10 cellular contexts compared by ENCODE assay signal in genomic region chr16:54228325-54228724, GRCh38. TPM values are rescaled to one million over a fixed set of nuclear protein-coding genes. Genes with fewer than 3 reads are reported as not detected.
"Had no signal": no experiment of that assay in that cellular context is flagged by ENCODE, and none has a peak within 500 bp of the region (broad histone marks: within the 10 kb centered on the region; RNA-seq: fewer than 3 reads in every experiment).

No MANE protein-coding gene starts in this region.

- H3K9ac ChIP-seq: KMS-11 had no signal

- FAIRE-seq: HepG2, HTR-8/SVneo, K562 had no signal

- H3K27ac ChIP-seq: HL-60, KMS-11 had no signal

- DNase-seq: IMR-90, KBM-7, KG1 had no signal

- H3K4me3 ChIP-seq: K562 had no signal

- H3K4me1 Mint-ChIP-seq: IgD-negative memory B cell had no signal

- H3K4me2 ChIP-seq: KMS-11 had no signal

- ATAC-seq: HepG2, K562 had no signal

- H3K36me3 Mint-ChIP-seq: IgD-negative memory B cell had no signal

- H3K4me3 Mint-ChIP-seq: IgD-negative memory B cell had no signal

- H3K27ac Mint-ChIP-seq: IgD-negative memory B cell had no signal

RNA-seq across cellular contexts. Expression of gene IRX3, which starts 58.3 kb away (rescaled TPM):
- total RNA-seq: HT-29, IMR-90, K562 had no signal
- polyA plus RNA-seq: IgD-negative memory B cell, IMR-90, K562 had no signal
